15 cellular contexts compared by ENCODE assay signal in the genomic region with DNA sequence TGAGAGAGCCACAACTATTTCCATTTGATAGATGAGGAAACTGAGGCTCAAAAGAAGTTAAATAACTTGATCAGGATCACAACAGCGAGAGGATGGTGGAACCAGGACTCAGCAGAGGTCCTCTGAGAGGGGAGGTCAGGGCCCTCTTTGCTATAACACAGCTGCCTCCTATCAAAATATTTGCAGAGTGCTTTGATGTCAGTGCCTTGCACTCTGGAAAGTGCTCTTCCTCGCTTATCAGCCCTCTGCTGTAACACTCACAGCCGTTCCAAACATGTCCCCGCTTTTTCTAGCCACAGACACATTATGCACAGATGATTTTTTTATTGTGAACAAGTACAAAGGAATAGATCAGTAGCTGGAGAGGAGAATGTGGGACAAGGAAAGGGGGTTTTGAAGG.
A peak's percentile ranks its signal among the peaks of the same experiment; 100 is the strongest.
DNase-seq lines count a peak whose midpoint lies in the region; ATAC-seq and TF ChIP-seq lines count a peak whose summit lies in the region.
"Had no signal": no experiment of that assay in that cellular context is flagged by ENCODE, and none has a peak within 500 bp of the region (broad histone marks: within the 10 kb centered on the region; RNA-seq: fewer than 3 reads in every experiment).

No MANE protein-coding gene starts in this region.

- H3K9me3 ChIP-seq in Caco-2, result no peaks in the 10 kb centered on the region
- no peaks in the 10 kb centered on the region for H3K9me3 ChIP-seq in HCT116 (ENCODE audit: control insufficient read depth in 1 of 2, insufficient read depth in 1 of 2, low read depth in 1 of 2, low read length in 2 of 2)
- H3K9me3 ChIP-seq in right lobe of liver, result no peaks in the 10 kb centered on the region
- H3K9me3 ChIP-seq: BLaER1 treated with 17β-estradiol and CSF1 and Interleukin-3, amounts not matched to agents 10 nM and 100 nM had no signal

- no peak for TF ChIP-seq RAD21 in HCT116 (IDR thresholded peaks at IDR 0.05; ENCODE audit: low read depth)

- H3K4me1 ChIP-seq in Caco-2 (peaks cover 33% of the 10 kb centered on the region), HCT116 (ENCODE audit: control insufficient read depth in 1 of 2, insufficient read depth in 2 of 2, low read length in 2 of 2) (peaks cover 56 to 88% of the 10 kb centered on the region in 2 experiments), right lobe of liver (peaks cover 0 to 26% (median 8%) of the 10 kb centered on the region in 4 donors)
- H3K4me1 ChIP-seq: BLaER1 treated with 17β-estradiol and CSF1 and Interleukin-3, amounts not matched to agents 10 nM and 100 nM had no signal

- no peaks in the 10 kb centered on the region for H3K36me3 Mint-ChIP-seq in Caco-2 (ENCODE audit: insufficient read depth, unreplicated experiment)
- H3K36me3 Mint-ChIP-seq: CD4-positive, CD25-positive, alpha-beta regulatory T cell; IgD-negative memory B cell had no signal

- H3K4me1 Mint-ChIP-seq in Caco-2 (ENCODE audit: low read depth, unreplicated experiment), result peaks cover 14% of the 10 kb centered on the region
- H3K4me1 Mint-ChIP-seq: CD4-positive, CD25-positive, alpha-beta regulatory T cell; IgD-negative memory B cell had no signal

- WGBS in right lobe of liver (ENCODE audit: insufficient coverage, low coverage, low lambda C conversion rate, missing lambda C conversion rate), result 33% methylated on average over 4 of the region's 4 CpGs

- no peak overlapping the region for H3K4me3 Mint-ChIP-seq in Caco-2 (ENCODE audit: unreplicated experiment)
- H3K4me3 Mint-ChIP-seq: CD4-positive, CD25-positive, alpha-beta regulatory T cell; IgD-negative memory B cell had no signal

- RAD21 ChIA-PET in HCT116 (lab: Charles Lee; ENCODE audit: low non-redundant PET in 1 of 2, low total read pairs in 2 of 2, uncharacterized antibody in 2 of 2, unreplicated experiment in 2 of 2), result interaction anchor here in 1 of 2 experiments (1.3 kb wide), 1 partner anchor 16 kb away, joined by 4 read pairs; no protein-coding TSS in a partner anchor

- no TSS peak for BruUV-seq in Caco-2 (replicated peaks; lab: Mats Ljungman, UMichigan)
- no TSS peak for BruUV-seq in HCT116 (replicated peaks; lab: Mats Ljungman, UMichigan)

- CTCF ChIA-PET in Caco-2 (lab: Charles Lee) (no interaction called here), HCT116 (lab: Charles Lee) (no interaction called here)

- peak overlapping the region; percentile 59 for H3K4me2 ChIP-seq in HCT116 (ENCODE audit: low read length)
- H3K4me2 ChIP-seq: BLaER1 treated with 17β-estradiol and CSF1 and Interleukin-3, amounts not matched to agents 10 nM and 100 nM had no signal

- H3K27ac ChIP-seq in HCT116 (ENCODE audit: low read depth, low read length), result peak overlapping the region; percentile 87
- H3K27ac ChIP-seq in right lobe of liver, result no peak overlapping the region
- H3K27ac ChIP-seq: BLaER1 treated with 17β-estradiol and CSF1 and Interleukin-3, amounts not matched to agents 10 nM and 100 nM had no signal

- DNase-seq in Caco-2, result no peak
- no peak for DNase-seq in HCT116 (ENCODE audit: low read depth, low spot score)
- peak; percentile 73 for DNase-seq in SHP77 treated with DMSO at 0.1 percent for 48 hours (lab: John Stamatoyannopoulos, UW)
- DNase-seq in right lobe of liver, result no peak
- no peak for DNase-seq in NCI-H2107 (lab: John Stamatoyannopoulos, UW)
- DNase-seq: ACHN; Calu3; CD4-positive, CD25-positive, alpha-beta regulatory T cell; DMS 273 treated with DMSO at 0.1 percent for 48 hours; DMS79 treated with DMSO at 0.1 percent for 48 hours; EL had no signal

- peak overlapping the region; percentile 42 for H3K9ac ChIP-seq in HCT116 (ENCODE audit: low read length)
- H3K9ac ChIP-seq: BLaER1 treated with 17β-estradiol and CSF1 and Interleukin-3, amounts not matched to agents 10 nM and 100 nM had no signal

- TF ChIP-seq CTCF in Caco-2 (IDR thresholded peaks at IDR 0.05; ENCODE audit: insufficient read depth in 1 of 2, low read depth in 1 of 2, low read length in 1 of 2, severe bottlenecking in 1 of 2, unreplicated experiment in 1 of 2), result no peak
- no peak for TF ChIP-seq CTCF in HCT116 (IDR thresholded peaks at IDR 0.05 in 2 of 3, conservative IDR thresholded peaks at IDR 0.05 in 1 of 3; ENCODE audit: borderline replicate concordance in 1 of 3, insufficient read depth in 1 of 3, low read depth in 2 of 3, low read length in 2 of 3)
- TF ChIP-seq CTCF in right lobe of liver (IDR thresholded peaks at IDR 0.05), result no peak

- ATAC-seq in HCT116 (no peak), right lobe of liver (peak; percentile 12 to 41 (median 35)), GM18868 (IDR thresholded peaks at IDR 0.05; ENCODE audit: unreplicated experiment) (no peak), HG03159 (IDR thresholded peaks at IDR 0.05; ENCODE audit: unreplicated experiment) (no peak)

- H3K27me3 ChIP-seq in Caco-2 (replicated peaks; ENCODE audit: control insufficient read depth, insufficient read depth, low read length) (no peaks in the 10 kb centered on the region), HCT116 (ENCODE audit: insufficient read depth, low read length) (no peaks in the 10 kb centered on the region), right lobe of liver (no peaks in the 10 kb centered on the region)
- H3K27me3 ChIP-seq: BLaER1 treated with 17β-estradiol and CSF1 and Interleukin-3, amounts not matched to agents 10 nM and 100 nM had no signal

- H3K9me3 Mint-ChIP-seq in Caco-2 (ENCODE audit: unreplicated experiment), result no peaks in the 10 kb centered on the region
- H3K9me3 Mint-ChIP-seq: CD4-positive, CD25-positive, alpha-beta regulatory T cell; IgD-negative memory B cell had no signal

- H3K4me3 ChIP-seq in Caco-2 (ENCODE audit: low read depth, low read length) (no peak overlapping the region), HCT116 (replicated peaks in 1 of 2; ENCODE audit: low read depth in 1 of 2, low read length in 2 of 2) (no peak overlapping the region), right lobe of liver (no peak overlapping the region)
- H3K4me3 ChIP-seq: BLaER1 treated with 17β-estradiol and CSF1 and Interleukin-3, amounts not matched to agents 10 nM and 100 nM had no signal

- H3K79me2 ChIP-seq in HCT116 (ENCODE audit: insufficient read depth, low read length), result no peaks in the 10 kb centered on the region

- H3K36me3 ChIP-seq in Caco-2 (ENCODE audit: control insufficient read depth, insufficient read depth, low read length) (no peaks in the 10 kb centered on the region), HCT116 (ENCODE audit: control insufficient read depth in 1 of 2, insufficient read depth in 2 of 2, low read length in 2 of 2) (no peaks in the 10 kb centered on the region), right lobe of liver (peaks cover 0 to 3% (median 0%) of the 10 kb centered on the region in 4 donors)
- H3K36me3 ChIP-seq: BLaER1 treated with 17β-estradiol and CSF1 and Interleukin-3, amounts not matched to agents 10 nM and 100 nM had no signal

- no peaks in the 10 kb centered on the region for H3K9me2 ChIP-seq in HCT116 (ENCODE audit: insufficient read depth)

- peak overlapping the region; percentile 40 for H3K27ac Mint-ChIP-seq in Caco-2 (ENCODE audit: unreplicated experiment)
- H3K27ac Mint-ChIP-seq: CD4-positive, CD25-positive, alpha-beta regulatory T cell; IgD-negative memory B cell had no signal

- intact Hi-C loops in Caco-2 (cut with micrococcal nuclease; ENCODE audit: unreplicated experiment), result no loop called here
- intact Hi-C loops in HCT116 (cut with micrococcal nuclease), result no loop called here
- intact Hi-C loops in right lobe of liver (cut with DNase I), result loop anchor here in 1 of 2 donors (5.0 kb wide), 1 partner anchor 62 kb away; no protein-coding TSS in a partner anchor

- TF ChIP-seq POLR2A in HCT116 (IDR thresholded peaks at IDR 0.05; ENCODE audit: borderline replicate concordance, extremely low read depth, insufficient read depth, insufficient read length) (no peak), right lobe of liver (IDR thresholded peaks at IDR 0.05) (no peak)

- H3K27me3 Mint-ChIP-seq in Caco-2 (ENCODE audit: insufficient read depth, unreplicated experiment), result no peaks in the 10 kb centered on the region
- H3K27me3 Mint-ChIP-seq: CD4-positive, CD25-positive, alpha-beta regulatory T cell had no signal

- POLR2A ChIA-PET in Caco-2 (lab: Charles Lee), result no interaction called here
- POLR2A ChIA-PET in HCT116 (lab: Charles Lee), result no interaction called here

- no peak overlapping the region for H2AFZ ChIP-seq in HCT116 (ENCODE audit: low read depth, low read length, poor library complexity, severe bottlenecking)

- H4K20me1 ChIP-seq in HCT116 (ENCODE audit: insufficient read depth), result no peaks in the 10 kb centered on the region
- H4K20me1 ChIP-seq: BLaER1 treated with 17β-estradiol and CSF1 and Interleukin-3, amounts not matched to agents 10 nM and 100 nM had no signal

TF ChIP-seq in HCT116, 20 proteins besides CTCF, POLR2A, EP300 and RAD21:
- TF ChIP-seq SRF (IDR thresholded peaks at IDR 0.05; ENCODE audit: low read depth) (no peak), EZH2phosphoT487 (IDR thresholded peaks at IDR 0.05; ENCODE audit: borderline replicate concordance) (no peak), EZH2 (IDR thresholded peaks at IDR 0.05) (no peak), POLR2AphosphoS5 (IDR thresholded peaks at IDR 0.05; ENCODE audit: low read depth, low read length) (no peak), FOSL1 (IDR thresholded peaks at IDR 0.05; ENCODE audit: low read depth) (no peak), TCF7L2 (IDR thresholded peaks at IDR 0.05; ENCODE audit: borderline replicate concordance, extremely low read depth, insufficient read depth, insufficient read length) (peak; percentile 9), SIN3A (IDR thresholded peaks at IDR 0.05; ENCODE audit: low read depth) (no peak)

Comparison
In these comparisons a context has a peak if more than half of its experiments do, and no peak if none do; other contexts are left out.
1. ATAC-seq: peak in right lobe of liver (4 of 4); none in HCT116 (single experiment), GM18868 (single experiment) and HG03159 (single experiment).